Comparison of ENCODE assay signal across 8 cellular contexts in genomic region chr12:123973552-123974341, GRCh38. TPM values are rescaled to one million over a fixed set of nuclear protein-coding genes. Genes with fewer than 3 reads are reported as not detected.
DNase-seq lines count a peak whose midpoint lies in the region; ATAC-seq and TF ChIP-seq lines count a peak whose summit lies in the region.

No MANE protein-coding gene starts in this region.

- H3K27ac ChIP-seq in dorsolateral prefrontal cortex: peak overlapping the region in 55 of 59 donors; percentile 22 to 97 (median 84)

- H3K9me3 Mint-ChIP-seq in WTC11: no peaks in the 10 kb centered on the region

- peak overlapping the region; percentile 91 for H3K4me3 Mint-ChIP-seq in WTC11

- H3K36me3 Mint-ChIP-seq in WTC11: peaks cover 14% of the 10 kb centered on the region

- TF ChIP-seq CTCF in AG10803 (conservative IDR thresholded peaks at IDR 0.05; ENCODE audit: low read length) (no peak), WTC11 (IDR thresholded peaks at IDR 0.05) (no peak), dorsolateral prefrontal cortex (IDR thresholded peaks at IDR 0.05 in 54 of 56, conservative IDR thresholded peaks at IDR 0.05 in 2 of 56; ENCODE audit: low read depth in 1 of 56, partially characterized antibody in 56 of 56) (peak in 2 of 56 donors; percentile 10 to 13)

- CTCF ChIA-PET in WTC11 (lab: Charles Lee): no interaction called here

- intact Hi-C loops in dorsolateral prefrontal cortex (cut with DNase I): loop anchor here (5.0 to 10.0 kb wide), 2 partner anchors 259 to 341 kb away; partner anchors contain the start of genes ATP6V0A2 (in 1 of the 2), EIF2B1 (in 1 of the 2) and GTF2H3 (in 1 of the 2)

- no peak overlapping the region; the same call in 1 of the 2 replicates for H3K27ac Mint-ChIP-seq in WTC11

- DNase-seq in AG10803 (ENCODE audit: low read depth): peak; percentile 6
- DNase-seq in HT-29 (ENCODE audit: low spot score): peak; percentile 58
- peak; percentile 58 for DNase-seq in WTC11 (ENCODE audit: low spot score)
- peak in 7 of 10 donors; percentile 32 to 67 (median 42) for DNase-seq in dorsolateral prefrontal cortex
- peak; percentile 31 to 42 for DNase-seq in lung microvascular endothelial cell (ENCODE audit: low read depth in 2 of 2)
- DNase-seq in stimulated activated naive CD8-positive, alpha-beta T cell treated with anti-CD3 and anti-CD28 coated beads, Interleukin-15, Interleukin-2, amounts not matched to agents 100 U/mL and 50 U/mL, for 24 hours: peak; percentile 27
- no peak for DNase-seq in SKM-1 (lab: John Stamatoyannopoulos, UW; ENCODE audit: unreplicated experiment)

- POLR2A ChIA-PET in WTC11 (lab: Charles Lee): no interaction called here

- peaks cover 63% of the 10 kb centered on the region for H3K27me3 Mint-ChIP-seq in WTC11 (ENCODE audit: low read depth)

- H3K4me3 ChIP-seq in AG10803 (ENCODE audit: low read length) (peak overlapping the region; percentile 68), dorsolateral prefrontal cortex (peak overlapping the region; percentile 65 to 99 (median 88))

- ATAC-seq in GM19351 (IDR thresholded peaks at IDR 0.05; ENCODE audit: unreplicated experiment) (peak; percentile 21), WTC11 (no peak)
- ATAC-seq in stimulated activated naive CD8-positive, alpha-beta T cell treated with anti-CD3 and anti-CD28 coated beads, Interleukin-15, Interleukin-2, amounts not matched to agents 100 U/mL and 50 U/mL, for 24 hours: no peak

- peaks cover 23% of the 10 kb centered on the region for H3K4me1 Mint-ChIP-seq in WTC11

- H3K27me3 ChIP-seq in dorsolateral prefrontal cortex: no peaks in the 10 kb centered on the region

TF ChIP-seq in WTC11, 78 proteins besides CTCF, POLR2A, EP300 and RAD21:
- TF ChIP-seq, protein P1, sequence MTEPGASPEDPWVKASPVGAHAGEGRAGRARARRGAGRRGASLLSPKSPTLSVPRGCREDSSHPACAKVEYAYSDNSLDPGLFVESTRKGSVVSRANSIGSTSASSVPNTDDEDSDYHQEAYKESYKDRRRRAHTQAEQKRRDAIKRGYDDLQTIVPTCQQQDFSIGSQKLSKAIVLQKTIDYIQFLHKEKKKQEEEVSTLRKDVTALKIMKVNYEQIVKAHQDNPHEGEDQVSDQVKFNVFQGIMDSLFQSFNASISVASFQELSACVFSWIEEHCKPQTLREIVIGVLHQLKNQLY (CRISPR knock-in tag; IDR thresholded peaks at IDR 0.05): no peak
- peak; percentile 27; the same call in 1 of the 2 replicates for TF ChIP-seq KAT7 (CRISPR knock-in tag; IDR thresholded peaks at IDR 0.05; ENCODE audit: borderline replicate concordance)
- 0 out of 2 replicates have a peak, but pooled peaks have one; percentile 50 for TF ChIP-seq TP53 (CRISPR knock-in tag; IDR thresholded peaks at IDR 0.05)
- no peak for TF ChIP-seq OVOL2 (CRISPR knock-in tag; IDR thresholded peaks at IDR 0.05; ENCODE audit: borderline replicate concordance)
- TF ChIP-seq IRF2 (CRISPR knock-in tag; IDR thresholded peaks at IDR 0.05; ENCODE audit: borderline replicate concordance, low read depth): no peak
- TF ChIP-seq MXD4 (CRISPR knock-in tag; IDR thresholded peaks at IDR 0.05; ENCODE audit: borderline replicate concordance): no peak
- 0 out of 2 replicates have a peak, but pooled peaks have one; percentile 26 for TF ChIP-seq GABPB1 (CRISPR knock-in tag; IDR thresholded peaks at IDR 0.05)
- TF ChIP-seq, protein P2, sequence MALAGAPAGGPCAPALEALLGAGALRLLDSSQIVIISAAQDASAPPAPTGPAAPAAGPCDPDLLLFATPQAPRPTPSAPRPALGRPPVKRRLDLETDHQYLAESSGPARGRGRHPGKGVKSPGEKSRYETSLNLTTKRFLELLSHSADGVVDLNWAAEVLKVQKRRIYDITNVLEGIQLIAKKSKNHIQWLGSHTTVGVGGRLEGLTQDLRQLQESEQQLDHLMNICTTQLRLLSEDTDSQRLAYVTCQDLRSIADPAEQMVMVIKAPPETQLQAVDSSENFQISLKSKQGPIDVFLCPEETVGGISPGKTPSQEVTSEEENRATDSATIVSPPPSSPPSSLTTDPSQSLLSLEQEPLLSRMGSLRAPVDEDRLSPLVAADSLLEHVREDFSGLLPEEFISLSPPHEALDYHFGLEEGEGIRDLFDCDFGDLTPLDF (CRISPR knock-in tag; IDR thresholded peaks at IDR 0.05): no peak
- no peak for TF ChIP-seq ATF2 (CRISPR knock-in tag; IDR thresholded peaks at IDR 0.05; ENCODE audit: borderline replicate concordance, low read depth)
- no peak for TF ChIP-seq JUN (CRISPR knock-in tag; IDR thresholded peaks at IDR 0.05)
- TF ChIP-seq NR3C1 (CRISPR knock-in tag; conservative IDR thresholded peaks at IDR 0.05; ENCODE audit: low read depth): no peak
- no peak for TF ChIP-seq TEAD4 (CRISPR knock-in tag; IDR thresholded peaks at IDR 0.05)
- TF ChIP-seq RORB (CRISPR knock-in tag; IDR thresholded peaks at IDR 0.05): no peak
- TF ChIP-seq, protein P3, sequence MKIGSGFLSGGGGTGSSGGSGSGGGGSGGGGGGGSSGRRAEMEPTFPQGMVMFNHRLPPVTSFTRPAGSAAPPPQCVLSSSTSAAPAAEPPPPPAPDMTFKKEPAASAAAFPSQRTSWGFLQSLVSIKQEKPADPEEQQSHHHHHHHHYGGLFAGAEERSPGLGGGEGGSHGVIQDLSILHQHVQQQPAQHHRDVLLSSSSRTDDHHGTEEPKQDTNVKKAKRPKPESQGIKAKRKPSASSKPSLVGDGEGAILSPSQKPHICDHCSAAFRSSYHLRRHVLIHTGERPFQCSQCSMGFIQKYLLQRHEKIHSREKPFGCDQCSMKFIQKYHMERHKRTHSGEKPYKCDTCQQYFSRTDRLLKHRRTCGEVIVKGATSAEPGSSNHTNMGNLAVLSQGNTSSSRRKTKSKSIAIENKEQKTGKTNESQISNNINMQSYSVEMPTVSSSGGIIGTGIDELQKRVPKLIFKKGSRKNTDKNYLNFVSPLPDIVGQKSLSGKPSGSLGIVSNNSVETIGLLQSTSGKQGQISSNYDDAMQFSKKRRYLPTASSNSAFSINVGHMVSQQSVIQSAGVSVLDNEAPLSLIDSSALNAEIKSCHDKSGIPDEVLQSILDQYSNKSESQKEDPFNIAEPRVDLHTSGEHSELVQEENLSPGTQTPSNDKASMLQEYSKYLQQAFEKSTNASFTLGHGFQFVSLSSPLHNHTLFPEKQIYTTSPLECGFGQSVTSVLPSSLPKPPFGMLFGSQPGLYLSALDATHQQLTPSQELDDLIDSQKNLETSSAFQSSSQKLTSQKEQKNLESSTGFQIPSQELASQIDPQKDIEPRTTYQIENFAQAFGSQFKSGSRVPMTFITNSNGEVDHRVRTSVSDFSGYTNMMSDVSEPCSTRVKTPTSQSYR (CRISPR knock-in tag; IDR thresholded peaks at IDR 0.05): no peak
- no peak for TF ChIP-seq ETV6 (CRISPR knock-in tag; IDR thresholded peaks at IDR 0.05)
- no peak for TF ChIP-seq ZNF232 (CRISPR knock-in tag; IDR thresholded peaks at IDR 0.05)
- TF ChIP-seq ZNF396 (CRISPR knock-in tag; IDR thresholded peaks at IDR 0.05; ENCODE audit: borderline replicate concordance): no peak

RNA-seq across cellular contexts. Expression of gene ZNF664, which starts 0.7 kb away (rescaled TPM):
- 86.7 and 103 TPM in 2 replicates for total RNA-seq in HT-29 (2014; rRNA removed; shearing (Covaris generic))
- 52.6 to 61.7 TPM (median 58.9 TPM) in 3 replicates for total RNA-seq in WTC11 (2021)
- total RNA-seq in dorsolateral prefrontal cortex: 100 to 1,000 TPM in 99 of 120 experiments, 10 to 100 TPM in 21; 82.2 to 211 (median 117) TPM
- 39.0 and 40.1 TPM in 2 replicates for total RNA-seq in lung microvascular endothelial cell

RNA-seq across cellular contexts. Expression of gene CCDC92, which starts 1.1 kb away (rescaled TPM):
- total RNA-seq in HT-29 (2014; rRNA removed; shearing (Covaris generic)): 5.5 and 6.8 TPM in 2 replicates
- 1.8 to 2.7 TPM (median 2.0 TPM) in 3 replicates for total RNA-seq in WTC11 (2021)
- 100 to 1,000 TPM in 116 of 120 experiments, 10 to 100 TPM in 4; 89.7 to 184 (median 138) TPM for total RNA-seq in dorsolateral prefrontal cortex
- total RNA-seq in lung microvascular endothelial cell: 3.9 and 4.8 TPM in 2 replicates

Comparison
In these comparisons a context has a peak if more than half of its experiments do, and no peak if none do; other contexts are left out.
1. RNA of gene CCDC92, which starts 1.1 kb away (total RNA-seq): 89.7 to 184 TPM in dorsolateral prefrontal cortex; 5.5 to 6.8 TPM in HT-29, 3.9 to 4.8 TPM in lung microvascular endothelial cell and 1.8 to 2.7 TPM in WTC11; every median in the first group is over 10 times any median in the second.